ENCODE assay signal across 8 cellular contexts in genomic region chr3:101779047-101779807, GRCh38. TPM values are rescaled to one million over a fixed set of nuclear protein-coding genes. Genes with fewer than 3 reads are reported as not detected.
DNase-seq lines count a peak whose midpoint lies in the region; ATAC-seq and TF ChIP-seq lines count a peak whose summit lies in the region.

NXPE3 (plus strand) TSS chr3:101779211; CDS start chr3:101785597, 6,386 bp downstream.

- TF ChIP-seq CTCF in ascending aorta (IDR thresholded peaks at IDR 0.05): peak in 1 of 3 experiments; percentile 7

- H3K4me1 ChIP-seq in ascending aorta: peaks cover 4 to 17% of the 10 kb centered on the region in 2 donors
- peaks cover 0 to 4% of the 10 kb centered on the region in 2 donors for H3K4me1 ChIP-seq in aorta (ENCODE audit: control insufficient read depth in 1 of 2, insufficient read depth in 2 of 2, low read length in 2 of 2)

- H3K4me3 ChIP-seq in ascending aorta (peak within 1 kb of the TSS; percentile 75 to 89), aorta (ENCODE audit: low read length in 2 of 2) (peak within 1 kb of the TSS; percentile 50 to 69)

- intact Hi-C loops in T-helper 2 cell treated with Interferon-gamma antibody and Interleukin-4, amounts not matched to agents 100 ng/mL and 5 ng/mL, for 36 hours (cut with micrococcal nuclease): loop anchor here (1.0 kb wide), 5 partner anchors 24 to 103 kb away; partner anchors contain the start of genes CEP97 and RPL24
- intact Hi-C loops in ascending aorta (cut with DNase I) (loop anchor here (1.0 to 2.0 kb wide), 2 partner anchors 55 to 102 kb away; partner anchors contain the start of genes CEP97 and ZBTB11), aorta (cut with DNase I) (loop anchor here in 1 of 2 donors (2.0 kb wide), 1 partner anchor 54 kb away; the partner anchor contains the start of gene CEP97)

- H3K36me3 ChIP-seq in ascending aorta (peaks cover 9 to 19% of the 10 kb centered on the region in 2 donors), aorta (ENCODE audit: control insufficient read depth in 1 of 2, insufficient read depth in 2 of 2, low read length in 1 of 2) (peaks cover 6 to 7% of the 10 kb centered on the region in 2 donors)

- peak within 1 kb of the TSS; percentile 94 to 95 for H3K27ac ChIP-seq in ascending aorta
- peak within 1 kb of the TSS; percentile 30 to 71 for H3K27ac ChIP-seq in aorta (ENCODE audit: low read depth in 1 of 2, low read length in 2 of 2)

- 0 to 1% methylated on average over 58 to 78 of the region's 78 CpGs for WGBS in aorta, 2 donors

- ATAC-seq in GM18502 (IDR thresholded peaks at IDR 0.05; ENCODE audit: poor library complexity, unreplicated experiment) (peak; percentile 95), HG02938 (IDR thresholded peaks at IDR 0.05; ENCODE audit: unreplicated experiment) (peak; percentile 89), aorta (ENCODE audit: low FRiP score) (peak; percentile 97)

- DNase-seq in NCI-H1694 treated with DMSO at 0.1 percent for 48 hours (lab: John Stamatoyannopoulos, UW): peak; percentile 82
- DNase-seq in ascending aorta (ENCODE audit: low spot score in 2 of 2): peak; percentile 74 to 97
- peak; percentile 86 for DNase-seq in hepatic stellate cell (ENCODE audit: low spot score)
- DNase-seq in renal cortical epithelial cell (ENCODE audit: low read depth): peak; percentile 44
- DNase-seq in aorta: peak; percentile 96 to 98

- H3K27me3 ChIP-seq in ascending aorta: no peaks in the 10 kb centered on the region
- no peaks in the 10 kb centered on the region for H3K27me3 ChIP-seq in aorta (ENCODE audit: control insufficient read depth in 1 of 2, insufficient read depth in 2 of 2, low read length in 1 of 2)

- H3K9me3 ChIP-seq in ascending aorta (no peaks in the 10 kb centered on the region), aorta (ENCODE audit: control insufficient read depth, low read length) (no peaks in the 10 kb centered on the region)

RNA-seq across cellular contexts. Expression of gene NXPE3, which starts in this region (rescaled TPM):
- total RNA-seq in T-helper 2 cell treated with Interferon-gamma antibody and Interleukin-4, amounts not matched to agents 100 ng/mL and 5 ng/mL, for 36 hours: 21.3 and 22.1 TPM in 2 replicates
- total RNA-seq in ascending aorta (25.8 TPM), renal cortical epithelial cell (15.5 and 32.0 TPM in 2 replicates), aorta (10 to 100 TPM; 26.2 to 27.2 TPM)
- polyA plus RNA-seq in aorta: 10 to 100 TPM in 1 of 2 donors, 1 to 10 TPM in 1; 6.4 to 10.1 TPM

Comparison
In these comparisons a context has a peak if more than half of its experiments do, and no peak if none do; other contexts are left out.
1. Peak in every context shown above with its lines: DNase-seq, ATAC-seq, H3K4me3 ChIP-seq and H3K27ac ChIP-seq.
2. DNase-seq: peak in every context shown above with its lines; median percentile 97 in aorta; 86 in hepatic stellate cell; 86 in ascending aorta; 82 in NCI-H1694 treated with DMSO at 0.1 percent for 48 hours; 44 in renal cortical epithelial cell.